In the genomic region with DNA sequence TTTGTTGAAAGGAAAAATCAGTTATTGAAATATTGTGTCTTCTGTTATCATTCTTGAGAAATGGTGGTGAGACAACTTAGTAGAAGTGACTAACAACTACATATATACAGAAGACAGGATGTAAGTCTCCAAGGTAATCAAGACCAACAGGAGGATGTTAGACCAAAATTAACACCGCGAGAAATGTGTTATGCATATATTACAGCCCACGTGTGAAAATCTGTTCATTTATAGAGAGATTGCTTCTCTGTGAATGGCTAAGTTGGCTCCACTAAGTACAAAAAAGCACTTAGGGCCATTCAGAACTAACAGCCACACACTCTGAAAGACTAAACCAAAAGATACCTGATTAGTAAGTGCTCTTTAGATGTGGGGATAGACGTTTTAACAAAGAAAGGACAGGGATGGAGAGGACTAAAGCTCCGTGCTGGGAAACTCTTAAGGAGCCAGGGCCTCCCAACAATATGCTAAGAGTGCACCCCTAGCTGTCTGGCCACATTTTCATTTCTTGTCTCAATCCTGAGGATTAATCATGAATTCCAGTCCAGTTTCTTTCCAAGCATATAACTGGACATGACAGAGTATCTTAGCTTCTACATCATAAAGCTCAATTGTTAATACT, we compare ENCODE assay signal across 10 cellular contexts. TPM values are rescaled to one million over a fixed set of nuclear protein-coding genes. Genes with fewer than 3 reads are reported as not detected.
DNase-seq lines count a peak whose midpoint lies in the region; ATAC-seq, FAIRE-seq and TF ChIP-seq lines count a peak whose summit lies in the region.
"Had no signal": no experiment of that assay in that cellular context is flagged by ENCODE, and none has a peak within 500 bp of the region (broad histone marks: within the 10 kb centered on the region; RNA-seq: fewer than 3 reads in every experiment).

No MANE protein-coding gene starts in this region.

- no peaks in the 10 kb centered on the region for H3K9me3 Mint-ChIP-seq in brain

- no peak for TF ChIP-seq CTCF in brain (conservative IDR thresholded peaks at IDR 0.05)

- peak; percentile 57 for ATAC-seq in GM19468 (IDR thresholded peaks at IDR 0.05; ENCODE audit: extremely low read depth, unreplicated experiment)
- ATAC-seq in HG03342 (IDR thresholded peaks at IDR 0.05; ENCODE audit: unreplicated experiment), result peak; percentile 62

- DNase-seq in GM12891 (ENCODE audit: insufficient read length, low spot score) (no peak), Ammon's horn (ENCODE audit: low spot score) (no peak), G401 (ENCODE audit: low spot score) (no peak)
- DNase-seq in central memory CD4-positive, alpha-beta T cell, result no peak
- DNase-seq in activated CD4-positive, alpha-beta T cell treated with anti-CD3 and anti-CD28 coated beads for 48 hours, result no peak
- DNase-seq: cortex of kidney, NCI-H510A treated with DMSO at 0.1 percent for 48 hours had no signal

- in situ Hi-C loops in G401 (cut with HindIII; ENCODE audit: low sequenced_read_pairs), result no loop called here

- H3K4me3 Mint-ChIP-seq in brain, result peak overlapping the region in 2 of 5 experiments; percentile 57 to 76

- FAIRE-seq in GM12891 (lab: Jason Lieb, UNC), result peak; percentile 79

- H3K4me1 Mint-ChIP-seq in brain, result peaks cover 67% of the 10 kb centered on the region

- no peaks in the 10 kb centered on the region for H3K27me3 Mint-ChIP-seq in brain

- peaks cover 4% of the 10 kb centered on the region for H3K36me3 Mint-ChIP-seq in brain

- H3K27ac Mint-ChIP-seq in brain, result peak overlapping the region in 4 of 5 experiments; percentile 21 to 81 (median 50)

- TF ChIP-seq POLR2A in GM12891 (IDR thresholded peaks at IDR 0.05; ENCODE audit: low read depth, low read length), result no peak

TF ChIP-seq in GM12891, 5 proteins besides CTCF, POLR2A, EP300 and RAD21:
- no peak for TF ChIP-seq PAX5 (IDR thresholded peaks at IDR 0.05; ENCODE audit: insufficient read depth, low read length, severe bottlenecking)
- no peak for TF ChIP-seq POU2F2 (IDR thresholded peaks at IDR 0.05; ENCODE audit: low read depth, low read length)
- TF ChIP-seq POLR2AphosphoS5 (IDR thresholded peaks at IDR 0.05; ENCODE audit: low read depth, low read length), result no peak
- no peak for TF ChIP-seq SPI1 (IDR thresholded peaks at IDR 0.05; ENCODE audit: low read depth, low read length)
- no peak for TF ChIP-seq TAF1 (IDR thresholded peaks at IDR 0.05; ENCODE audit: low read depth, low read length)

RNA-seq across cellular contexts. Expression of a gene that starts 26.5 kb away (rescaled TPM):
- 5.8 TPM for polyA plus RNA-seq in GM12891 (2012; ENCODE audit: low read depth, missing spikeins)
- polyA plus RNA-seq in brain (ENCODE audit: insufficient read depth, low read depth, low replicate concordance), result 18.5 TPM
- 1.5 and 5.6 TPM in 2 replicates for total RNA-seq in G401 (2014; rRNA removed; shearing (Covaris generic))
